Comparison of ENCODE assay signal across 8 cellular contexts in the genomic region with DNA sequence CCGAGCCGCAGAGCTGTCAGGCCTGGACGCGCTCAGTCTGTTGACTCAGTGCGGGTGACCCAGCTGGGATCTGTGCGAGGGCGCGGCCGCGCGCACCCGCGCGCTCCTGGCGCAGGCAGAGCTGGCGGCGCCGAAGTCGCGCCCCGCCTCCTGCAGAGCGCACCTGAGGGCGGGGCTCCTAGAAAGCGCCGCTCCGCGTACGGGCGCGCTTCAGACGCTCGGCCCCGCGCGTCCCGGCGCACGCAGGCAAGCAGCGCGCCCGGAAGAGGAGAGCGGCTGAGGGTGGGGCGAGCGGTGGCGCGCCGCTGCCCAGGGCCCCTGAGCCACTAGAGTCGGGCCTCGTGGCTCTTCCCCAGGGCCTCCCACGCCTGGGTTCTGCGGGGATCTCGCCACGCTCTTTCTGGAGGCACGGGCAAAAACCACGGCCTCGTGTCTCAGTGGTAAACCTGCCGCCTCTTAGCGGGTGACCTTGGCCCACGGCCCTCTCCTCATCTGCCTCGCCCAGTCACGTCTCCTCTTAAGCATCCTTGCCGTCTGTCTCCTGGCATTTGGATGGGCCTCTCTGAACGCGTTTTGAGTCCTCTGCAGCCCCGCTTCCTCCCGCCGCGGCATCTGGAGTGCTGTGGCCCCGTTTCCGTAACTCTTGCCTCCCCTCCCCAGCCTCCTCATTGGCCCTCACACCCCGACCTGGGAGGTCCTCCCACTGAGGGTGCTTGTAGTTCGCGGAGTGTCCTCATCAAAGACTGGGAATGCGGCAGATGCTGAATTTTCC. TPM values are rescaled to one million over a fixed set of nuclear protein-coding genes. Genes with fewer than 3 reads are reported as not detected.
A peak's percentile ranks its signal among the peaks of the same experiment; 100 is the strongest.
DNase-seq lines count a peak whose midpoint lies in the region; ATAC-seq and TF ChIP-seq lines count a peak whose summit lies in the region.

A gene with protein sequence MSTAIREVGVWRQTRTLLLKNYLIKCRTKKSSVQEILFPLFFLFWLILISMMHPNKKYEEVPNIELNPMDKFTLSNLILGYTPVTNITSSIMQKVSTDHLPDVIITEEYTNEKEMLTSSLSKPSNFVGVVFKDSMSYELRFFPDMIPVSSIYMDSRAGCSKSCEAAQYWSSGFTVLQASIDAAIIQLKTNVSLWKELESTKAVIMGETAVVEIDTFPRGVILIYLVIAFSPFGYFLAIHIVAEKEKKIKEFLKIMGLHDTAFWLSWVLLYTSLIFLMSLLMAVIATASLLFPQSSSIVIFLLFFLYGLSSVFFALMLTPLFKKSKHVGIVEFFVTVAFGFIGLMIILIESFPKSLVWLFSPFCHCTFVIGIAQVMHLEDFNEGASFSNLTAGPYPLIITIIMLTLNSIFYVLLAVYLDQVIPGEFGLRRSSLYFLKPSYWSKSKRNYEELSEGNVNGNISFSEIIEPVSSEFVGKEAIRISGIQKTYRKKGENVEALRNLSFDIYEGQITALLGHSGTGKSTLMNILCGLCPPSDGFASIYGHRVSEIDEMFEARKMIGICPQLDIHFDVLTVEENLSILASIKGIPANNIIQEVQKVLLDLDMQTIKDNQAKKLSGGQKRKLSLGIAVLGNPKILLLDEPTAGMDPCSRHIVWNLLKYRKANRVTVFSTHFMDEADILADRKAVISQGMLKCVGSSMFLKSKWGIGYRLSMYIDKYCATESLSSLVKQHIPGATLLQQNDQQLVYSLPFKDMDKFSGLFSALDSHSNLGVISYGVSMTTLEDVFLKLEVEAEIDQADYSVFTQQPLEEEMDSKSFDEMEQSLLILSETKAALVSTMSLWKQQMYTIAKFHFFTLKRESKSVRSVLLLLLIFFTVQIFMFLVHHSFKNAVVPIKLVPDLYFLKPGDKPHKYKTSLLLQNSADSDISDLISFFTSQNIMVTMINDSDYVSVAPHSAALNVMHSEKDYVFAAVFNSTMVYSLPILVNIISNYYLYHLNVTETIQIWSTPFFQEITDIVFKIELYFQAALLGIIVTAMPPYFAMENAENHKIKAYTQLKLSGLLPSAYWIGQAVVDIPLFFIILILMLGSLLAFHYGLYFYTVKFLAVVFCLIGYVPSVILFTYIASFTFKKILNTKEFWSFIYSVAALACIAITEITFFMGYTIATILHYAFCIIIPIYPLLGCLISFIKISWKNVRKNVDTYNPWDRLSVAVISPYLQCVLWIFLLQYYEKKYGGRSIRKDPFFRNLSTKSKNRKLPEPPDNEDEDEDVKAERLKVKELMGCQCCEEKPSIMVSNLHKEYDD (N-terminal part only) (minus strand): TSS at position 74 of the 772 bp plus-strand sequence. CDS start 12,718 bp downstream, outside the sequence.

- H3K27me3 ChIP-seq in WERI-Rb-1 (ENCODE audit: insufficient read depth, low read depth, severe bottlenecking) (no peaks in the 10 kb centered on the region), breast epithelium (no peaks in the 10 kb centered on the region), skeletal muscle tissue (ENCODE audit: control insufficient read depth in 3 of 3, insufficient read depth in 3 of 3, low read length in 3 of 3) (no peaks in the 10 kb centered on the region)

- H3K4me1 ChIP-seq in breast epithelium = no peaks in the 10 kb centered on the region
- peaks cover 17 to 22% (median 21%) of the 10 kb centered on the region in 3 donors for H3K4me1 ChIP-seq in skeletal muscle tissue (ENCODE audit: control insufficient read depth in 3 of 3, insufficient read depth in 3 of 3, low read length in 3 of 3)

- H3K9ac ChIP-seq in skeletal muscle tissue (ENCODE audit: low read depth in 1 of 3, low read length in 3 of 3) = peak within 1 kb of the TSS; percentile 92 to 97 (median 95)

- intact Hi-C loops in breast epithelium (cut with DNase I; ENCODE audit: low total_unique reads) = loop anchor here (5.0 kb wide), 1 partner anchor 205 kb away; no protein-coding TSS in a partner anchor

- H3K27ac ChIP-seq in WERI-Rb-1 (peak within 1 kb of the TSS; percentile 72), breast epithelium (peak within 1 kb of the TSS; percentile 87 to 90), skeletal muscle tissue (ENCODE audit: low read depth, low read length) (peak within 1 kb of the TSS; percentile 98)

- no peaks in the 10 kb centered on the region for H3K36me3 ChIP-seq in WERI-Rb-1
- H3K36me3 ChIP-seq in breast epithelium = no peaks in the 10 kb centered on the region
- H3K36me3 ChIP-seq in skeletal muscle tissue (ENCODE audit: control insufficient read depth in 3 of 3, insufficient read depth in 3 of 3, low read length in 3 of 3) = no peaks in the 10 kb centered on the region

- peak; percentile 41 for DNase-seq in NK-92 treated with Interleukin-12 subunit alpha and Interleukin-12 subunit beta, amount 100 ng/mL, for 24 hours (lab: John Stamatoyannopoulos, UW)
- DNase-seq in NK-92 (lab: John Stamatoyannopoulos, UW; ENCODE audit: unreplicated experiment) = no peak
- peak; percentile 77 for DNase-seq in NCI-H2107 treated with DMSO at 0.1 percent for 48 hours (lab: John Stamatoyannopoulos, UW; ENCODE audit: unreplicated experiment)
- peak; percentile 94 for DNase-seq in WERI-Rb-1
- DNase-seq in breast epithelium (ENCODE audit: low spot score in 2 of 2) = peak; percentile 85 to 88

- TF ChIP-seq POLR2A in breast epithelium (IDR thresholded peaks at IDR 0.05) = peak; percentile 24

- H3K9me3 ChIP-seq in WERI-Rb-1 (ENCODE audit: severe bottlenecking) = peaks cover 4% of the 10 kb centered on the region
- H3K9me3 ChIP-seq in breast epithelium = no peaks in the 10 kb centered on the region
- H3K9me3 ChIP-seq in iPS-18c (ENCODE audit: control insufficient read depth, insufficient read depth, low read length) = peaks cover 3% of the 10 kb centered on the region
- H3K9me3 ChIP-seq in skeletal muscle tissue (ENCODE audit: control insufficient read depth in 3 of 3, low read length in 3 of 3) = no peaks in the 10 kb centered on the region

- peak within 1 kb of the TSS; percentile 92 for H3K4me3 ChIP-seq in WERI-Rb-1 (ENCODE audit: low read depth, low read length)
- H3K4me3 ChIP-seq in breast epithelium = peak within 1 kb of the TSS; percentile 65 to 82 (median 66)
- H3K4me3 ChIP-seq in iPS-18c (ENCODE audit: insufficient read depth, low read depth, low read length) = peak within 1 kb of the TSS; percentile 82
- peak within 1 kb of the TSS; percentile 81 to 89 (median 87) for H3K4me3 ChIP-seq in skeletal muscle tissue (ENCODE audit: low read length in 3 of 3)

- TF ChIP-seq CTCF in WERI-Rb-1 (IDR thresholded peaks at IDR 0.05; ENCODE audit: low read depth, low read length) (no peak), breast epithelium (IDR thresholded peaks at IDR 0.05) (no peak)

- ATAC-seq in HG03064 (IDR thresholded peaks at IDR 0.05; ENCODE audit: low read depth, unreplicated experiment) = peak; percentile 97

RNA-seq across cellular contexts. Expression of the gene that starts here (rescaled TPM):
- 100 to 1,000 TPM in 1 of 3 donors, 10 to 100 TPM in 2; 88.8 to 152 (median 93.1) TPM for total RNA-seq in breast epithelium
- total RNA-seq in skeletal muscle tissue = 18.8 TPM
